ENCODE assay signal across 12 cellular contexts in genomic region chr4:159267940-159268327, GRCh38.
DNase-seq lines count a peak whose midpoint lies in the region; ATAC-seq, FAIRE-seq and TF ChIP-seq lines count a peak whose summit lies in the region.
"Had no signal": no experiment of that assay in that cellular context is flagged by ENCODE, and none has a peak within 500 bp of the region (broad histone marks: within the 10 kb centered on the region; RNA-seq: fewer than 3 reads in every experiment).

No MANE protein-coding gene starts in this region.

- H3K27me3 ChIP-seq in GM23248 (replicated peaks; ENCODE audit: insufficient read depth) (no peaks in the 10 kb centered on the region), GM12878 (replicated peaks in 1 of 2; ENCODE audit: control insufficient read depth in 2 of 2, insufficient read depth in 2 of 2, low read length in 1 of 2) (no peaks in the 10 kb centered on the region), smooth muscle cell (ENCODE audit: low read depth) (no peaks in the 10 kb centered on the region)

- H3K27ac ChIP-seq in GM23248: peak overlapping the region; percentile 62
- H3K27ac ChIP-seq in GM12878 (ENCODE audit: control insufficient read depth, insufficient read depth): no peak overlapping the region
- no peak overlapping the region for H3K27ac ChIP-seq in smooth muscle cell (ENCODE audit: low read depth)

- POLR2A ChIA-PET in GM12878 (lab: Charles Lee): no interaction called here

- TF ChIP-seq POLR2A in GM12878 (IDR thresholded peaks at IDR 0.05; ENCODE audit: low read depth, low read length): no peak

- SMC1A ChIA-PET in GM12878 (lab: Charles Lee; ENCODE audit: uncharacterized antibody, unreplicated experiment): interaction anchor here (0.6 to 0.9 kb wide), 3 partner anchors 10 to 406 kb away, joined by 3 read pairs; no protein-coding TSS in a partner anchor

- H3F3A ChIP-seq in GM23248 (ENCODE audit: insufficient read depth): peaks cover 13% of the 10 kb centered on the region; the same call in 1 of the 2 replicates
- H3F3A ChIP-seq in smooth muscle cell (ENCODE audit: low read depth): peaks cover 8% of the 10 kb centered on the region

- H3K79me2 ChIP-seq in GM23248 (ENCODE audit: insufficient read depth): peaks cover 12% of the 10 kb centered on the region; the same call in 1 of the 2 replicates
- no peaks in the 10 kb centered on the region for H3K79me2 ChIP-seq in GM12878 (ENCODE audit: control insufficient read depth, insufficient read depth, low read length)
- H3K79me2 ChIP-seq in smooth muscle cell (ENCODE audit: low read depth): peaks cover 15% of the 10 kb centered on the region

- CTCF ChIA-PET in GM12878 (lab: Yijun Ruan, JAX): no interaction called here

- intact Hi-C loops in GM12878 (cut with micrococcal nuclease; ENCODE audit: unreplicated experiment): no loop called here

- no peak for TF ChIP-seq RAD21 in GM12878 (IDR thresholded peaks at IDR 0.05; ENCODE audit: insufficient read depth, low read depth, low read length)

- FAIRE-seq in GM12878 (lab: Jason Lieb, UNC): no peak

- H3K9me2 ChIP-seq in GM23248 (ENCODE audit: insufficient read depth): no peaks in the 10 kb centered on the region

- no peak for ATAC-seq in GM12878
- ATAC-seq in HG03521 (IDR thresholded peaks at IDR 0.05; ENCODE audit: unreplicated experiment): no peak
- ATAC-seq: activated naive CD8-positive, alpha-beta T cell treated with anti-CD3 and anti-CD28 coated beads, Interleukin-2, amount 50 U/mL, for 24 hours had no signal

- H3K9me3 ChIP-seq in GM23248 (ENCODE audit: low read depth) (no peaks in the 10 kb centered on the region), GM12878 (replicated peaks; ENCODE audit: control insufficient read depth, insufficient read depth, low read length) (no peaks in the 10 kb centered on the region; the same call in 2 of the 3 replicates), smooth muscle cell (replicated peaks; ENCODE audit: low read depth) (no peaks in the 10 kb centered on the region)

- in situ Hi-C loops in GM23248 (cut with MboI): no loop called here
- in situ Hi-C loops in GM12878 (cut with MboI): no loop called here

- no TSS peak for BruUV-seq in GM12878 (replicated peaks; lab: Mats Ljungman, UMichigan)

- WGBS in GM23248 (ENCODE audit: low coverage in 1 of 2, low lambda C conversion rate in 2 of 2, missing lambda C conversion rate in 2 of 2), 2 experiments: 49 to 58% methylated on average over 5 of the region's 5 CpGs
- WGBS in GM12878 (ENCODE audit: insufficient coverage, insufficient replicate concordance, low lambda C conversion rate, missing lambda C conversion rate): 64% methylated on average over 5 of the region's 5 CpGs
- WGBS in smooth muscle cell (ENCODE audit: low lambda C conversion rate): 85% methylated on average over 5 of the region's 5 CpGs

- H3K36me3 ChIP-seq in GM23248 (ENCODE audit: low read depth) (no peaks in the 10 kb centered on the region), GM12878 (ENCODE audit: control insufficient read depth in 2 of 2, insufficient read depth in 2 of 2, low read length in 1 of 2) (no peaks in the 10 kb centered on the region), smooth muscle cell (ENCODE audit: low read depth) (no peaks in the 10 kb centered on the region)

- TF ChIP-seq CTCF in GM12878 (IDR thresholded peaks at IDR 0.05 in 2 of 3, conservative IDR thresholded peaks at IDR 0.05 in 1 of 3; ENCODE audit: control insufficient read depth in 2 of 3, extremely low read depth in 1 of 3, insufficient read depth in 1 of 3, low read depth in 3 of 3, low read length in 3 of 3) (no peak), smooth muscle cell (IDR thresholded peaks at IDR 0.05; ENCODE audit: borderline replicate concordance, insufficient read depth, poor library complexity, severe bottlenecking) (no peak)

- H3K4me3 ChIP-seq in GM23248 (peak overlapping the region; percentile 58), GM12878 (no peak overlapping the region), smooth muscle cell (no peak overlapping the region)

- H3K4me1 ChIP-seq in GM23248 (ENCODE audit: insufficient read depth) (peaks cover 22% of the 10 kb centered on the region), GM12878 (ENCODE audit: control insufficient read depth, insufficient read depth, low read length) (no peaks in the 10 kb centered on the region), smooth muscle cell (ENCODE audit: low read depth) (peaks cover 8% of the 10 kb centered on the region)

- H3K9ac ChIP-seq in GM23248 (peak overlapping the region; percentile 73), GM12878 (ENCODE audit: control insufficient read depth, insufficient read depth, low read length) (no peak overlapping the region), smooth muscle cell (ENCODE audit: low read depth) (no peak overlapping the region)

- peak overlapping the region; percentile 63 for H3K4me2 ChIP-seq in GM23248 (ENCODE audit: unreplicated experiment)
- no peak overlapping the region for H3K4me2 ChIP-seq in GM12878 (ENCODE audit: control insufficient read depth, insufficient read depth)
- H3K4me2 ChIP-seq in smooth muscle cell: peak overlapping the region; percentile 8

- no peaks in the 10 kb centered on the region for H4K20me1 ChIP-seq in GM23248 (ENCODE audit: insufficient read depth)
- no peaks in the 10 kb centered on the region for H4K20me1 ChIP-seq in GM12878 (ENCODE audit: control insufficient read depth, insufficient read depth)
- H4K20me1 ChIP-seq in smooth muscle cell (ENCODE audit: low read depth): no peaks in the 10 kb centered on the region

- peak overlapping the region; percentile 70 for H2AFZ ChIP-seq in GM23248
- no peak overlapping the region for H2AFZ ChIP-seq in GM12878 (ENCODE audit: control insufficient read depth, low read depth, low read length)
- H2AFZ ChIP-seq in smooth muscle cell (ENCODE audit: low read depth): no peak overlapping the region

- DNase-seq in GM23248 (peak; percentile 50), GM12878 (ENCODE audit: low read depth, low spot score) (no peak), inferior parietal cortex (ENCODE audit: extremely low spot score) (peak; percentile 74), smooth muscle cell (lab: John Stamatoyannopoulos, UW; ENCODE audit: unreplicated experiment) (no peak), GF-D8 (lab: John Stamatoyannopoulos, UW) (no peak), NCI-H2081 treated with DMSO at 0.1 percent for 48 hours (lab: John Stamatoyannopoulos, UW) (no peak)
- no peak for DNase-seq in central memory CD4-positive, alpha-beta T cell
- DNase-seq: activated naive CD8-positive, alpha-beta T cell treated with anti-CD3 and anti-CD28 coated beads, Interleukin-2, amount 50 U/mL, for 24 hours; NCI-H1436 treated with DMSO at 0.1 percent for 48 hours; stimulated activated CD8-positive, alpha-beta memory T cell treated with anti-CD3 and anti-CD28 coated beads, Interleukin-4, amount 100 ng/mL, for 48 hours; T-helper 9 cell had no signal

- RAD21 ChIA-PET in GM12878 (lab: Charles Lee; ENCODE audit: unreplicated experiment): interaction anchor here (0.9 to 1.4 kb wide), 2 partner anchors 15 to 598 kb away, joined by 3 to 6 read pairs; no protein-coding TSS in a partner anchor

- no peak for TF ChIP-seq EP300 in GM12878 (IDR thresholded peaks at IDR 0.05; ENCODE audit: borderline replicate concordance in 1 of 2, control insufficient read depth in 1 of 2, low read depth in 2 of 2, low read length in 2 of 2)

TF ChIP-seq in GM12878, 131 proteins besides CTCF, POLR2A, EP300 and RAD21:
- TF ChIP-seq PRDM15 (CRISPR knock-in tag; IDR thresholded peaks at IDR 0.05): no peak
- peak; percentile 27 for TF ChIP-seq BCL3 (IDR thresholded peaks at IDR 0.05; ENCODE audit: borderline replicate concordance, insufficient read depth, low read depth, low read length, poor library complexity, severe bottlenecking)
- no peak for TF ChIP-seq ZNF622 (IDR thresholded peaks at IDR 0.05)
TF ChIP-seq in GM12878: peak in this region for 1.

Comparison
In these comparisons a context has a peak if more than half of its experiments do, and no peak if none do; other contexts are left out.
1. DNase-seq: peak in GM23248 (single experiment) and inferior parietal cortex (single experiment); none in GM12878 (single experiment), smooth muscle cell (single experiment), GF-D8 (single experiment), central memory CD4-positive, alpha-beta T cell (single experiment) and NCI-H2081 treated with DMSO at 0.1 percent for 48 hours (single experiment).